In genomic region chr7:31251441-31251840, GRCh38 we compare ENCODE assay signal across 18 cellular contexts.
"Had no signal": no experiment of that assay in that cellular context is flagged by ENCODE, and none has a peak within 500 bp of the region (broad histone marks: within the 10 kb centered on the region; RNA-seq: fewer than 3 reads in every experiment).

No MANE protein-coding gene starts in this region.

- FAIRE-seq: pancreas had no signal

- H3K4me3 ChIP-seq: colonic mucosa, esophagus squamous epithelium, lower lobe of right lung, pancreas, sigmoid colon, spleen had no signal

- H3K4me1 ChIP-seq: colonic mucosa, esophagus squamous epithelium, lower lobe of right lung, pancreas, sigmoid colon, spleen had no signal

- ATAC-seq: activated CD8-positive, alpha-beta T cell treated with anti-CD3 and anti-CD28 coated beads for 36 hours; activated naive CD4-positive, alpha-beta T cell treated with anti-CD3 and anti-CD28 coated beads, Interleukin-2, amount 50 U/mL, for 72 hours; left cardiac atrium; lower lobe of right lung; pancreas had no signal

- DNase-seq: activated B cell treated with CpG ODN at 0.5 μM for 24 hours; activated CD4-positive, alpha-beta T cell treated with anti-CD3 and anti-CD28 coated beads for 48 hours; activated CD8-positive, alpha-beta T cell treated with anti-CD3 and anti-CD28 coated beads for 36 hours; activated gamma-delta T cell; activated T-cell treated with anti-CD3 and anti-CD28 coated beads, Interleukin-2, amount 50 U/mL, for 48 hours; colonic mucosa; esophagus squamous epithelium; glutamatergic neuron; hypothalamus; left cardiac atrium; lower lobe of right lung; naive B cell; pancreas; sigmoid colon; spleen had no signal

- H3K36me3 ChIP-seq: colonic mucosa, esophagus squamous epithelium, lower lobe of right lung, pancreas, sigmoid colon, spleen had no signal

- H3K27ac ChIP-seq: colonic mucosa, esophagus squamous epithelium, lower lobe of right lung, pancreas, sigmoid colon, spleen had no signal

- H3K27ac Mint-ChIP-seq: activated B cell treated with CpG ODN at 0.5 μM for 24 hours; activated CD8-positive, alpha-beta T cell treated with anti-CD3 and anti-CD28 coated beads for 36 hours; activated naive CD4-positive, alpha-beta T cell treated with anti-CD3 and anti-CD28 coated beads, Interleukin-2, amount 50 U/mL, for 72 hours; stimulated activated naive CD8-positive, alpha-beta T cell treated with anti-CD3 and anti-CD28 coated beads, Interleukin-15, Interleukin-2, amounts not matched to agents 100 ng/mL and 50 ng/mL, for 24 hours; type B pancreatic cell had no signal

- H3K27me3 ChIP-seq: colonic mucosa, esophagus squamous epithelium, sigmoid colon had no signal

- H3K36me3 Mint-ChIP-seq: activated naive CD4-positive, alpha-beta T cell treated with anti-CD3 and anti-CD28 coated beads, Interleukin-2, amount 50 U/mL, for 72 hours; naive B cell; type B pancreatic cell had no signal

- H3K4me1 Mint-ChIP-seq: activated B cell treated with CpG ODN at 0.5 μM for 24 hours, naive B cell had no signal

- H3K9me3 Mint-ChIP-seq: activated B cell treated with CpG ODN at 0.5 μM for 24 hours; activated CD8-positive, alpha-beta T cell treated with anti-CD3 and anti-CD28 coated beads for 36 hours; activated naive CD4-positive, alpha-beta T cell treated with anti-CD3 and anti-CD28 coated beads, Interleukin-2, amount 50 U/mL, for 72 hours; stimulated activated naive CD8-positive, alpha-beta T cell treated with anti-CD3 and anti-CD28 coated beads, Interleukin-15, Interleukin-2, amounts not matched to agents 100 ng/mL and 50 ng/mL, for 24 hours had no signal

- H3K9me3 ChIP-seq: colonic mucosa, esophagus squamous epithelium, lower lobe of right lung, pancreas, sigmoid colon, spleen had no signal

- H3K4me3 Mint-ChIP-seq: activated B cell treated with CpG ODN at 0.5 μM for 24 hours; activated CD8-positive, alpha-beta T cell treated with anti-CD3 and anti-CD28 coated beads for 36 hours; naive B cell; stimulated activated naive CD8-positive, alpha-beta T cell treated with anti-CD3 and anti-CD28 coated beads, Interleukin-15, Interleukin-2, amounts not matched to agents 100 ng/mL and 50 ng/mL, for 24 hours; type B pancreatic cell had no signal
